In genomic region chr15:78878356-78878755, GRCh38 we compare ENCODE assay signal across 11 cellular contexts. TPM values are rescaled to one million over a fixed set of nuclear protein-coding genes. Genes with fewer than 3 reads are reported as not detected.
DNase-seq lines count a peak whose midpoint lies in the region; ATAC-seq and TF ChIP-seq lines count a peak whose summit lies in the region.
"Had no signal": no experiment of that assay in that cellular context is flagged by ENCODE, and none has a peak within 500 bp of the region (broad histone marks: within the 10 kb centered on the region; RNA-seq: fewer than 3 reads in every experiment).

No MANE protein-coding gene starts in this region.

- H3K9me3 Mint-ChIP-seq in CD8-positive, alpha-beta memory T cell: no peaks in the 10 kb centered on the region
- no peaks in the 10 kb centered on the region for H3K9me3 Mint-ChIP-seq in naive thymus-derived CD8-positive, alpha-beta T cell

- H4K20me1 ChIP-seq in KMS-11 (ENCODE audit: insufficient read depth): peaks cover 69% of the 10 kb centered on the region

- peaks cover 87% of the 10 kb centered on the region for H3K4me1 ChIP-seq in CD8-positive, alpha-beta memory T cell (ENCODE audit: insufficient read depth, low read length)
- H3K4me1 ChIP-seq in KMS-11 (ENCODE audit: low read depth, poor library complexity, severe bottlenecking) (peaks cover 81% of the 10 kb centered on the region), tibial nerve (peaks cover 0 to 87% (median 58%) of the 10 kb centered on the region in 4 donors)

- no peak for TF ChIP-seq EP300 in tibial nerve (IDR thresholded peaks at IDR 0.05)

- peaks cover 0 to 68% (median 5%) of the 10 kb centered on the region in 3 donors for H3K36me3 Mint-ChIP-seq in CD8-positive, alpha-beta memory T cell
- H3K36me3 Mint-ChIP-seq in naive thymus-derived CD8-positive, alpha-beta T cell: peaks cover 0 to 60% (median 3%) of the 10 kb centered on the region in 3 donors

- H3K9ac ChIP-seq in KMS-11: no peak overlapping the region

- in situ Hi-C loops in astrocyte of the spinal cord (cut with HindIII; ENCODE audit: low sequenced_read_pairs): no loop called here
- in situ Hi-C loops in GM13976 (cut with MboI; ENCODE audit: low sequenced_read_pairs, unreplicated experiment): no loop called here

- POLR2A ChIA-PET in CD8-positive, alpha-beta memory T cell (lab: Charles Lee): interaction anchor here (0.9 kb wide), 1 partner anchor 14 kb away, joined by 4 read pairs; no protein-coding TSS in a partner anchor
- POLR2A ChIA-PET in naive thymus-derived CD8-positive, alpha-beta T cell (lab: Charles Lee): no interaction called here

- CTCF ChIA-PET in CD8-positive, alpha-beta memory T cell (lab: Charles Lee): interaction anchor here (0.6 kb wide), 1 partner anchor 27 kb away, joined by 3 read pairs; no protein-coding TSS in a partner anchor

- TF ChIP-seq CTCF in KMS-11 (conservative IDR thresholded peaks at IDR 0.05; ENCODE audit: low read depth, low read length) (no peak), astrocyte of the spinal cord (IDR thresholded peaks at IDR 0.05; ENCODE audit: low read depth, low read length) (no peak), tibial nerve (IDR thresholded peaks at IDR 0.05) (no peak), GM13976 (IDR thresholded peaks at IDR 0.05; ENCODE audit: borderline replicate concordance, control extremely low read depth, extremely low read depth, insufficient read depth, missing control alignments) (no peak)

- H3K27me3 ChIP-seq in CD8-positive, alpha-beta memory T cell (ENCODE audit: insufficient read depth, low read length, poor library complexity, severe bottlenecking): no peaks in the 10 kb centered on the region
- H3K27me3 ChIP-seq in KMS-11 (ENCODE audit: insufficient read depth, low read depth): no peaks in the 10 kb centered on the region
- H3K27me3 ChIP-seq in tibial nerve: no peaks in the 10 kb centered on the region

- H3K27ac ChIP-seq in CD8-positive, alpha-beta memory T cell (ENCODE audit: low read depth, low read length): no peak overlapping the region
- no peak overlapping the region; the same call in 1 of the 2 replicates for H3K27ac ChIP-seq in KMS-11
- peak overlapping the region in 1 of 4 donors; percentile 62 for H3K27ac ChIP-seq in tibial nerve

- no peak overlapping the region for H3K4me3 ChIP-seq in CD8-positive, alpha-beta memory T cell (ENCODE audit: low read length)
- H3K4me3 ChIP-seq in KMS-11 (IDR thresholded peaks at IDR 0.05; ENCODE audit: insufficient read depth, low read depth, low read length) (no peak overlapping the region), astrocyte of the spinal cord (ENCODE audit: low read depth, low read length) (no peak overlapping the region), tibial nerve (no peak overlapping the region)

- 10 to 18% methylated on average over 1 of the region's 1 CpG for WGBS in tibial nerve, 2 donors

- peak overlapping the region; percentile 83 for H3K4me2 ChIP-seq in KMS-11

- H3K79me2 ChIP-seq in KMS-11 (ENCODE audit: insufficient read depth, low read depth): peaks cover 100% of the 10 kb centered on the region

- H2AFZ ChIP-seq in KMS-11 (ENCODE audit: low read depth): no peak overlapping the region

- H3K4me3 Mint-ChIP-seq in CD8-positive, alpha-beta memory T cell: peak overlapping the region; percentile 75 to 100 (median 100)
- H3K4me3 Mint-ChIP-seq in naive thymus-derived CD8-positive, alpha-beta T cell: peak overlapping the region; percentile 16 to 100 (median 74)

- ATAC-seq in naive thymus-derived CD8-positive, alpha-beta T cell: no peak
- ATAC-seq: activated CD4-positive, CD25-positive, alpha-beta regulatory T cell treated with anti-CD3 and anti-CD28 coated beads, Interleukin-2, amount 50 U/mL, for 24 hours had no signal

- peaks cover 0 to 3% of the 10 kb centered on the region in 2 donors for H3K27me3 Mint-ChIP-seq in CD8-positive, alpha-beta memory T cell
- H3K27me3 Mint-ChIP-seq in naive thymus-derived CD8-positive, alpha-beta T cell: no peaks in the 10 kb centered on the region

- H3K4me1 Mint-ChIP-seq in CD8-positive, alpha-beta memory T cell: peaks cover 80 to 96% (median 89%) of the 10 kb centered on the region in 3 donors
- H3K4me1 Mint-ChIP-seq in naive thymus-derived CD8-positive, alpha-beta T cell: peaks cover 32 to 90% (median 75%) of the 10 kb centered on the region in 4 donors

- H3K27ac Mint-ChIP-seq in CD8-positive, alpha-beta memory T cell: peak overlapping the region in 6 of 8 donors; percentile 66 to 100 (median 78)
- H3K27ac Mint-ChIP-seq in naive thymus-derived CD8-positive, alpha-beta T cell: peak overlapping the region in 3 of 10 donors; percentile 33 to 85 (median 76)

- no peak for TF ChIP-seq POLR2A in tibial nerve (IDR thresholded peaks at IDR 0.05)

- DNase-seq in CD8-positive, alpha-beta memory T cell: no peak
- DNase-seq in astrocyte of the spinal cord (ENCODE audit: low read depth, low spot score) (peak; percentile 69), tibial nerve (ENCODE audit: low spot score in 2 of 2) (no peak), amygdala (lab: John Stamatoyannopoulos, UW) (no peak), NOMO-1 treated with dmso at 0.1 percent for 144 hours (lab: John Stamatoyannopoulos, UW; ENCODE audit: unreplicated experiment) (no peak), GM13976 (ENCODE audit: low spot score) (no peak)
- no peak for DNase-seq in naive thymus-derived CD8-positive, alpha-beta T cell
- DNase-seq: dermis blood vessel endothelial cell, NCI-H446 treated with DMSO at 0.1 percent for 48 hours had no signal

- peaks cover 11% of the 10 kb centered on the region for H3K36me3 ChIP-seq in CD8-positive, alpha-beta memory T cell (ENCODE audit: insufficient read depth, low read length)
- H3K36me3 ChIP-seq in KMS-11 (ENCODE audit: insufficient read depth) (no peaks in the 10 kb centered on the region), tibial nerve (peaks cover 0 to 17% (median 0%) of the 10 kb centered on the region in 3 donors)

- no peaks in the 10 kb centered on the region for H3K9me3 ChIP-seq in CD8-positive, alpha-beta memory T cell (ENCODE audit: low read length)
- no peaks in the 10 kb centered on the region for H3K9me3 ChIP-seq in tibial nerve

RNA-seq across cellular contexts. Expression of gene MORF4L1, which starts 5.7 kb away (rescaled TPM):
- total RNA-seq in CD8-positive, alpha-beta memory T cell: 100 to 1,000 TPM; 243 to 269 TPM
- polyA plus RNA-seq in CD8-positive, alpha-beta memory T cell: 272 TPM
- total RNA-seq in naive thymus-derived CD8-positive, alpha-beta T cell: 100 to 1,000 TPM; 271 to 320 TPM
- polyA plus RNA-seq in naive thymus-derived CD8-positive, alpha-beta T cell: 100 to 1,000 TPM; 286 to 311 (median 298) TPM
- total RNA-seq in tibial nerve: 100 to 1,000 TPM; 256 to 333 (median 316) TPM
